In genomic region chr5:159409801-159410200, GRCh38 we compare ENCODE assay signal across 10 cellular contexts.
DNase-seq lines count a peak whose midpoint lies in the region; ATAC-seq and TF ChIP-seq lines count a peak whose summit lies in the region.
"Had no signal": no experiment of that assay in that cellular context is flagged by ENCODE, and none has a peak within 500 bp of the region (broad histone marks: within the 10 kb centered on the region; RNA-seq: fewer than 3 reads in every experiment).

No MANE protein-coding gene starts in this region.

- H3K27ac ChIP-seq in OCI-LY3 (ENCODE audit: low read length) = peak overlapping the region; percentile 100

- peaks cover 90% of the 10 kb centered on the region for H3K4me1 ChIP-seq in OCI-LY3 (ENCODE audit: low read length)

- peak overlapping the region; percentile 99 for H3K9ac ChIP-seq in OCI-LY3 (ENCODE audit: low read length)

- DNase-seq in GM06990 (ENCODE audit: extremely low read depth, insufficient read length) = peak; percentile 52
- DNase-seq in cerebellar nuclear complex (lab: John Stamatoyannopoulos, UW) = no peak
- no peak for DNase-seq in AG08396 (ENCODE audit: low spot score)
- no peak for DNase-seq in anterior cingulate cortex (lab: John Stamatoyannopoulos, UW)
- no peak for DNase-seq in sciatic nerve (ENCODE audit: low spot score)
- DNase-seq: C1 segment of cervical spinal cord, NCI-H526 had no signal

- H3K4me3 ChIP-seq in GM06990 (replicated peaks; ENCODE audit: low read depth, low read length) (no peak overlapping the region), OCI-LY3 (ENCODE audit: low read length) (no peak overlapping the region)

- no peaks in the 10 kb centered on the region for H4K20me1 ChIP-seq in OCI-LY3 (ENCODE audit: insufficient read depth, low read length)

- intact Hi-C loops in sciatic nerve (cut with DNase I) = no loop called here

- H3K36me3 ChIP-seq in GM06990 (ENCODE audit: control insufficient read depth, insufficient read depth, low read length) (no peaks in the 10 kb centered on the region), OCI-LY3 (replicated peaks; ENCODE audit: low read depth, low read length) (peaks cover 4% of the 10 kb centered on the region)

- no peaks in the 10 kb centered on the region for H3K27me3 ChIP-seq in GM06990 (replicated peaks; ENCODE audit: control insufficient read depth, insufficient read depth, low read length)
- no peaks in the 10 kb centered on the region for H3K27me3 ChIP-seq in OCI-LY3 (ENCODE audit: low read depth, low read length)

- H3K79me2 ChIP-seq in OCI-LY3 (ENCODE audit: low read length) = peaks cover 27% of the 10 kb centered on the region

- no peaks in the 10 kb centered on the region for H3K9me3 ChIP-seq in OCI-LY3 (ENCODE audit: insufficient read depth, low read length)

- no peak for TF ChIP-seq CTCF in GM06990 (IDR thresholded peaks at IDR 0.05; ENCODE audit: insufficient read depth, low read length, poor library complexity, severe bottlenecking)
- TF ChIP-seq CTCF in OCI-LY3 (IDR thresholded peaks at IDR 0.05; ENCODE audit: low read depth, low read length) = no peak

- ATAC-seq in GM19035 (IDR thresholded peaks at IDR 0.05; ENCODE audit: unreplicated experiment) (peak; percentile 66), HG02870 (IDR thresholded peaks at IDR 0.05; ENCODE audit: unreplicated experiment) (peak; percentile 69), sciatic nerve (no peak)

- H2AFZ ChIP-seq in OCI-LY3 (ENCODE audit: low read depth, low read length) = no peak overlapping the region

- peak overlapping the region; percentile 49 for H3K4me2 ChIP-seq in OCI-LY3 (ENCODE audit: low read length)
